ENCODE assay signal across 23 cellular contexts in genomic region chr3:41162981-41163380, GRCh38.
"Had no signal": no experiment of that assay in that cellular context is flagged by ENCODE, and none has a peak within 500 bp of the region (broad histone marks: within the 10 kb centered on the region; RNA-seq: fewer than 3 reads in every experiment).

No MANE protein-coding gene starts in this region.

- H3K9me3 Mint-ChIP-seq: naive thymus-derived CD4-positive, alpha-beta T cell had no signal

- H3K27ac ChIP-seq: dorsolateral prefrontal cortex, epithelial cell of prostate, esophagus muscularis mucosa, gastrocnemius medialis, heart right ventricle, left ventricle myocardium inferior, neutrophil, skin epidermis, stomach, thoracic aorta had no signal

- H3K4me3 Mint-ChIP-seq: naive thymus-derived CD4-positive, alpha-beta T cell had no signal

- H3K4me3 ChIP-seq: dorsolateral prefrontal cortex, esophagus muscularis mucosa, gastrocnemius medialis, heart right ventricle, left ventricle myocardium inferior, lung, skin epidermis, stomach, thoracic aorta, transverse colon had no signal

- ATAC-seq: gastrocnemius medialis; heart right ventricle; naive thymus-derived CD4-positive, alpha-beta T cell; sciatic nerve had no signal

- H3K9me3 ChIP-seq: esophagus muscularis mucosa, gastrocnemius medialis, heart right ventricle, left ventricle myocardium inferior, neutrophil, stomach, thoracic aorta, transverse colon had no signal

- DNase-seq: cortex of kidney; dorsolateral prefrontal cortex; effector CD8-positive, alpha-beta T cell; gastrocnemius medialis; heart right ventricle; hypothalamus; left ventricle myocardium inferior; mesendoderm; naive thymus-derived CD4-positive, alpha-beta T cell; posterior cingulate gyrus; stimulated activated CD4-positive, alpha-beta T cell treated with anti-CD3 and anti-CD28 coated beads, Interleukin-2, amount 100 ng/mL, for 24 hours; stimulated activated CD4-positive, alpha-beta T cell treated with anti-CD3 and anti-CD28 coated beads, Interleukin-4, amount 100 ng/mL, for 4 hours; stimulated activated naive CD4-positive, alpha-beta T cell; stomach; substantia nigra; transverse colon had no signal

- H3K36me3 ChIP-seq: esophagus muscularis mucosa, gastrocnemius medialis, heart right ventricle, left ventricle myocardium inferior, neutrophil, stomach, thoracic aorta, transverse colon had no signal

- H3K4me1 ChIP-seq: esophagus muscularis mucosa, gastrocnemius medialis, heart right ventricle, left ventricle myocardium inferior had no signal

- H3K36me3 Mint-ChIP-seq: naive thymus-derived CD4-positive, alpha-beta T cell had no signal

- H3K27me3 ChIP-seq: dorsolateral prefrontal cortex, esophagus muscularis mucosa, gastrocnemius medialis, heart right ventricle, stomach, transverse colon had no signal
